In genomic region chr7:33043434-33043833, GRCh38 we compare ENCODE assay signal across 14 cellular contexts. TPM values are rescaled to one million over a fixed set of nuclear protein-coding genes. Genes with fewer than 3 reads are reported as not detected.
DNase-seq lines count a peak whose midpoint lies in the region; ATAC-seq and TF ChIP-seq lines count a peak whose summit lies in the region.
"Had no signal": no experiment of that assay in that cellular context is flagged by ENCODE, and none has a peak within 500 bp of the region (broad histone marks: within the 10 kb centered on the region; RNA-seq: fewer than 3 reads in every experiment).

No MANE protein-coding gene starts in this region.

- H3K4me3 ChIP-seq in breast epithelium: no peak overlapping the region
- no peak overlapping the region for H3K4me3 ChIP-seq in subcutaneous abdominal adipose tissue (ENCODE audit: low read depth in 1 of 5, low read length in 5 of 5)
- H3K4me3 ChIP-seq: PC-9 had no signal

- peak overlapping the region; percentile 80 to 86 for H3K27ac ChIP-seq in breast epithelium
- H3K27ac ChIP-seq in subcutaneous abdominal adipose tissue (ENCODE audit: low read depth, low read length): peak overlapping the region; percentile 79
- H3K27ac ChIP-seq: PC-9 had no signal

- no peaks in the 10 kb centered on the region for H3K27me3 Mint-ChIP-seq in activated CD8-positive, alpha-beta T cell treated with anti-CD3 and anti-CD28 coated beads for 36 hours
- H3K27me3 Mint-ChIP-seq in activated CD8-positive, alpha-beta T cell treated with anti-CD3 and anti-CD28 coated beads, Interleukin-2, amount 10 ng/mL, durations not matched to agents 7 days and 5 days (ENCODE audit: low read depth): no peaks in the 10 kb centered on the region
- no peaks in the 10 kb centered on the region for H3K27me3 Mint-ChIP-seq in memory B cell

- peak overlapping the region; percentile 2 for H3K27ac Mint-ChIP-seq in activated CD8-positive, alpha-beta T cell treated with anti-CD3 and anti-CD28 coated beads for 36 hours
- no peak overlapping the region for H3K27ac Mint-ChIP-seq in activated CD8-positive, alpha-beta T cell treated with anti-CD3 and anti-CD28 coated beads, Interleukin-2, amount 10 ng/mL, durations not matched to agents 7 days and 5 days
- H3K27ac Mint-ChIP-seq in memory B cell: peak overlapping the region; percentile 71

- H3K4me1 ChIP-seq in breast epithelium (peaks cover 0 to 7% of the 10 kb centered on the region in 2 donors), subcutaneous abdominal adipose tissue (ENCODE audit: control insufficient read depth in 5 of 5, insufficient read depth in 5 of 5, low read length in 5 of 5) (peaks cover 3 to 42% (median 36%) of the 10 kb centered on the region in 5 donors)

- H3K9ac ChIP-seq in subcutaneous abdominal adipose tissue (ENCODE audit: low read length in 5 of 5): peak overlapping the region in 1 of 5 donors; percentile 55

- POLR2A ChIA-PET in activated CD8-positive, alpha-beta T cell treated with anti-CD3 and anti-CD28 coated beads for 36 hours (lab: Charles Lee): interaction anchor here (0.9 to 1.2 kb wide), 2 partner anchors 65 to 153 kb away, joined by 3 read pairs; partner anchors contain the start of gene RP9
- POLR2A ChIA-PET in activated CD8-positive, alpha-beta T cell treated with anti-CD3 and anti-CD28 coated beads, Interleukin-2, amount 10 ng/mL, durations not matched to agents 7 days and 5 days (lab: Charles Lee): no interaction called here

- H3K36me3 Mint-ChIP-seq in activated CD8-positive, alpha-beta T cell treated with anti-CD3 and anti-CD28 coated beads for 36 hours (ENCODE audit: low read depth): no peaks in the 10 kb centered on the region
- H3K36me3 Mint-ChIP-seq in activated CD8-positive, alpha-beta T cell treated with anti-CD3 and anti-CD28 coated beads, Interleukin-2, amount 10 ng/mL, durations not matched to agents 7 days and 5 days (ENCODE audit: low read depth): peaks cover 6% of the 10 kb centered on the region
- no peaks in the 10 kb centered on the region for H3K36me3 Mint-ChIP-seq in memory B cell

- H3K4me1 Mint-ChIP-seq in activated CD8-positive, alpha-beta T cell treated with anti-CD3 and anti-CD28 coated beads for 36 hours (ENCODE audit: low read depth): peaks cover 48% of the 10 kb centered on the region
- H3K4me1 Mint-ChIP-seq in activated CD8-positive, alpha-beta T cell treated with anti-CD3 and anti-CD28 coated beads, Interleukin-2, amount 10 ng/mL, durations not matched to agents 7 days and 5 days (ENCODE audit: low read depth): peaks cover 34% of the 10 kb centered on the region
- peaks cover 26% of the 10 kb centered on the region for H3K4me1 Mint-ChIP-seq in memory B cell

- no peaks in the 10 kb centered on the region for H3K27me3 ChIP-seq in breast epithelium
- no peaks in the 10 kb centered on the region for H3K27me3 ChIP-seq in subcutaneous abdominal adipose tissue (ENCODE audit: control insufficient read depth in 5 of 5, insufficient read depth in 4 of 5, low read length in 5 of 5)

- H3K4me3 Mint-ChIP-seq in activated CD8-positive, alpha-beta T cell treated with anti-CD3 and anti-CD28 coated beads for 36 hours: no peak overlapping the region
- H3K4me3 Mint-ChIP-seq in activated CD8-positive, alpha-beta T cell treated with anti-CD3 and anti-CD28 coated beads, Interleukin-2, amount 10 ng/mL, durations not matched to agents 7 days and 5 days: no peak overlapping the region
- no peak overlapping the region for H3K4me3 Mint-ChIP-seq in memory B cell

- H3K9me3 ChIP-seq in breast epithelium (no peaks in the 10 kb centered on the region), subcutaneous abdominal adipose tissue (ENCODE audit: control insufficient read depth in 5 of 5, low read length in 5 of 5) (no peaks in the 10 kb centered on the region)

- H3K9me3 Mint-ChIP-seq in activated CD8-positive, alpha-beta T cell treated with anti-CD3 and anti-CD28 coated beads for 36 hours: no peaks in the 10 kb centered on the region
- no peaks in the 10 kb centered on the region for H3K9me3 Mint-ChIP-seq in activated CD8-positive, alpha-beta T cell treated with anti-CD3 and anti-CD28 coated beads, Interleukin-2, amount 10 ng/mL, durations not matched to agents 7 days and 5 days (ENCODE audit: insufficient read depth)
- H3K9me3 Mint-ChIP-seq in memory B cell: no peaks in the 10 kb centered on the region

- CTCF ChIA-PET in activated CD8-positive, alpha-beta T cell treated with anti-CD3 and anti-CD28 coated beads for 36 hours (lab: Charles Lee): interaction anchor here (1.1 to 2.4 kb wide), 3 partner anchors 10 to 197 kb away, joined by 3 to 9 read pairs (median 4); no protein-coding TSS in a partner anchor
- CTCF ChIA-PET in activated CD8-positive, alpha-beta T cell treated with anti-CD3 and anti-CD28 coated beads, Interleukin-2, amount 10 ng/mL, durations not matched to agents 7 days and 5 days (lab: Charles Lee): interaction anchor here (1.2 to 1.6 kb wide), 2 partner anchors 10 kb away, joined by 3 to 4 read pairs; no protein-coding TSS in a partner anchor

- ATAC-seq in activated CD8-positive, alpha-beta T cell treated with anti-CD3 and anti-CD28 coated beads for 36 hours: no peak
- no peak for ATAC-seq in activated CD8-positive, alpha-beta T cell treated with anti-CD3 and anti-CD28 coated beads, Interleukin-2, amount 10 ng/mL, durations not matched to agents 7 days and 5 days
- ATAC-seq in memory B cell (ENCODE audit: low read depth) (no peak), HG02610 (IDR thresholded peaks at IDR 0.05; ENCODE audit: unreplicated experiment) (no peak)

- TF ChIP-seq POLR2A in breast epithelium (IDR thresholded peaks at IDR 0.05): no peak

- H3K36me3 ChIP-seq in breast epithelium: no peaks in the 10 kb centered on the region
- H3K36me3 ChIP-seq in subcutaneous abdominal adipose tissue (ENCODE audit: control insufficient read depth in 5 of 5, insufficient read depth in 5 of 5, low read length in 5 of 5): no peaks in the 10 kb centered on the region

- intact Hi-C loops in activated CD8-positive, alpha-beta T cell treated with anti-CD3 and anti-CD28 coated beads for 36 hours (cut with micrococcal nuclease): no loop called here
- intact Hi-C loops in breast epithelium (cut with DNase I; ENCODE audit: low total_unique reads): no loop called here

- DNase-seq in activated CD8-positive, alpha-beta T cell treated with anti-CD3 and anti-CD28 coated beads for 36 hours: no peak
- DNase-seq in activated CD8-positive, alpha-beta T cell treated with anti-CD3 and anti-CD28 coated beads, Interleukin-2, amount 10 ng/mL, durations not matched to agents 7 days and 5 days: no peak
- DNase-seq in breast epithelium (ENCODE audit: low spot score in 2 of 2) (no peak), memory B cell (ENCODE audit: low spot score in 2 of 2) (no peak), A172 (ENCODE audit: low spot score) (no peak)
- no peak for DNase-seq in activated CD4-positive, alpha-beta T cell treated with anti-CD3 and anti-CD28 coated beads for 48 hours
- DNase-seq: cerebellar nuclear complex, foreskin fibroblast, GOT3, KBM-7, NCI-H2029 treated with DMSO at 0.1 percent for 48 hours, PC-9 had no signal

- TF ChIP-seq CTCF in activated CD8-positive, alpha-beta T cell treated with anti-CD3 and anti-CD28 coated beads for 36 hours (IDR thresholded peaks at IDR 0.05): no peak
- TF ChIP-seq CTCF in breast epithelium (IDR thresholded peaks at IDR 0.05): no peak

RNA-seq across cellular contexts. Expression of gene NT5C3A, which starts 19.1 kb away (rescaled TPM):
- total RNA-seq in activated CD8-positive, alpha-beta T cell treated with anti-CD3 and anti-CD28 coated beads for 36 hours: 10 to 100 TPM; 34.2 to 37.7 TPM
- 10 to 100 TPM; 44.4 to 45.8 TPM for total RNA-seq in activated CD8-positive, alpha-beta T cell treated with anti-CD3 and anti-CD28 coated beads, Interleukin-2, amount 10 ng/mL, durations not matched to agents 7 days and 5 days
- 10 to 100 TPM; 22.2 to 42.3 (median 27.5) TPM for total RNA-seq in breast epithelium
- 49.0 and 57.4 TPM in 2 replicates for total RNA-seq in A172 (2014; rRNA removed; shearing (Covaris generic))
